In the genomic region with DNA sequence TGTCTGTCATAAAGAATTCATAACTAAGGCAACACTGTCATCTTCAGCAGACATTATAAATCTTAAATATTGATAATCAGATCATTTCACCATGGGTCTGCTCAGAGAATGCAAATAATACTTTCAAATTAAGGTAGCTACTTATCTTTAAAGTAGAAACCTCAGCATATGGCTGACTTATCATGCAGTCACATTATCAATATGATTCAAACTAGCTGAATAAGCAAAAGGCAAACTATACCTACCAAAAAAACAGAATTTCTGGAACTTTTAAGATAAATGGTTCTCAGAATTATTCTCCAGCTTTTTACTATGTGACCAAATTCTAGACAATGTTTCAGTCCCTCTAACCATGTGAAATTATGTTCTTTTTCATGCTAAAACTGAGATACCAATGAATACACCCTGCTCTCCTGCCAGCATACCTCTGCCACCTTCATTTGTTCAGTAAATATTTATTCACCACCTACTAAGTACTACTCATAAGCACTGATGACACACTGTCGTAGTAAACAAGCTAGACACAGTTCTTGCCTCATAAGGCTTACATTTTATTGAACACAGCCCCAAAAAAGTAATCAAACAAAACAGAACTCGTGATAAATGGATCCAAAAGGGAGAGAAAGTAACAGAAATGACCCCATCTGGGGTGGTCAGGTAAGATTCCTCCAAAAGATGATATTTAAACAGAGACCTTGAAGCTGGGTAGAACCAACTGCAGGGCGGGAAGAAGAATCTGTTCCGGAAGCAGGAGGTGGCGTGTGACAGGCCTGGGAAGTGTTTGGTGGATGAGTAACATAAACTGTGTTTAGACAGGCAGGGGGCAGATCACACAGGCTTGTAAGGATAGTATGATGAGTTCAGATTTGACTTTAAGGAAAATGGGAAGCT, we compare ENCODE assay signal across 9 cellular contexts. TPM values are rescaled to one million over a fixed set of nuclear protein-coding genes. Genes with fewer than 3 reads are reported as not detected.
DNase-seq lines count a peak whose midpoint lies in the region; ATAC-seq, FAIRE-seq and TF ChIP-seq lines count a peak whose summit lies in the region.
"Had no signal": no experiment of that assay in that cellular context is flagged by ENCODE, and none has a peak within 500 bp of the region (broad histone marks: within the 10 kb centered on the region; RNA-seq: fewer than 3 reads in every experiment).

No MANE protein-coding gene starts in this region.

- in situ Hi-C loops in K562 (cut with MboI), result no loop called here

- peak; percentile 81 for ATAC-seq in K562
- peak; percentile 76 to 91 (median 85) for ATAC-seq in heart left ventricle
- no peak for ATAC-seq in natural killer cell treated with Interleukin-12 subunit alpha and Interleukin-12 subunit beta and Interleukin-15 and Interleukin-18, amount 100 ng/mL, for 72 hours
- no peak for ATAC-seq in aorta (ENCODE audit: low FRiP score)
- no peak for ATAC-seq in HG02571 (IDR thresholded peaks at IDR 0.05; ENCODE audit: unreplicated experiment)

- H3K36me3 ChIP-seq in K562 (ENCODE audit: control insufficient read depth, insufficient read depth, low read length) (no peaks in the 10 kb centered on the region), heart left ventricle (no peaks in the 10 kb centered on the region), skeletal muscle tissue (ENCODE audit: control insufficient read depth in 3 of 3, insufficient read depth in 3 of 3, low read length in 3 of 3) (no peaks in the 10 kb centered on the region), aorta (ENCODE audit: control insufficient read depth in 1 of 2, insufficient read depth in 2 of 2, low read length in 1 of 2) (no peaks in the 10 kb centered on the region)

- WGBS in K562 (ENCODE audit: insufficient coverage, low coverage, missing lambda C conversion rate), result 38% methylated on average over 5 of the region's 5 CpGs
- 59 to 69% (median 60%) methylated on average over 5 of the region's 5 CpGs for WGBS in heart left ventricle, 4 donors
- WGBS in aorta, 2 donors, result 73 to 93% methylated on average over 5 of the region's 5 CpGs

- no peaks in the 10 kb centered on the region for H3K27me3 Mint-ChIP-seq in natural killer cell treated with Interleukin-12 subunit alpha and Interleukin-12 subunit beta and Interleukin-15 and Interleukin-18, amount 100 ng/mL, for 72 hours

- intact Hi-C loops in K562 (cut with micrococcal nuclease), result no loop called here
- intact Hi-C loops in heart left ventricle (cut with DNase I), result loop anchor here in 1 of 10 donors (10.0 kb wide), 1 partner anchor 85 kb away; no protein-coding TSS in a partner anchor
- intact Hi-C loops in aorta (cut with DNase I), result no loop called here

- H3K27ac Mint-ChIP-seq in natural killer cell treated with Interleukin-12 subunit alpha and Interleukin-12 subunit beta and Interleukin-15 and Interleukin-18, amount 100 ng/mL, for 72 hours, result no peak overlapping the region

- H3K4me1 Mint-ChIP-seq in natural killer cell treated with Interleukin-12 subunit alpha and Interleukin-12 subunit beta and Interleukin-15 and Interleukin-18, amount 100 ng/mL, for 72 hours (ENCODE audit: low read depth in 2 of 2), result peaks cover 3 to 5% of the 10 kb centered on the region in 2 donors

- BruUV-seq in K562 (replicated peaks; lab: Mats Ljungman, UMichigan), result no TSS peak

- H3K4me3 Mint-ChIP-seq in natural killer cell treated with Interleukin-12 subunit alpha and Interleukin-12 subunit beta and Interleukin-15 and Interleukin-18, amount 100 ng/mL, for 72 hours, result no peak overlapping the region

- no peaks in the 10 kb centered on the region for H3K9me3 Mint-ChIP-seq in natural killer cell treated with Interleukin-12 subunit alpha and Interleukin-12 subunit beta and Interleukin-15 and Interleukin-18, amount 100 ng/mL, for 72 hours

- H3K27ac ChIP-seq in K562 (ENCODE audit: extremely low read depth, low read depth, low read length) (peak overlapping the region; percentile 48), heart left ventricle (peak overlapping the region; percentile 13 to 83 (median 62)), skeletal muscle tissue (ENCODE audit: low read depth, low read length) (peak overlapping the region; percentile 49), aorta (ENCODE audit: low read depth in 1 of 2, low read length in 2 of 2) (no peak overlapping the region)

- H3K9me1 ChIP-seq in K562 (ENCODE audit: control insufficient read depth, insufficient read depth, low read length), result no peaks in the 10 kb centered on the region

- peak overlapping the region; percentile 56; the same call in 1 of the 2 replicates for H3K4me2 ChIP-seq in K562 (ENCODE audit: insufficient read depth, low read length)

- H4K20me1 ChIP-seq in K562 (replicated peaks; ENCODE audit: control insufficient read depth, insufficient read depth, low read length), result no peaks in the 10 kb centered on the region; the same call in 1 of the 2 replicates

- TF ChIP-seq RAD21 in K562 (CRISPR knock-in tag; conservative IDR thresholded peaks at IDR 0.05 in 1 of 2, IDR thresholded peaks at IDR 0.05 in 1 of 2), result no peak

- H3K27me3 ChIP-seq in K562 (ENCODE audit: control insufficient read depth in 2 of 2, insufficient read depth in 2 of 2, low read length in 2 of 2) (no peaks in the 10 kb centered on the region), heart left ventricle (no peaks in the 10 kb centered on the region), skeletal muscle tissue (ENCODE audit: control insufficient read depth in 3 of 3, insufficient read depth in 3 of 3, low read length in 3 of 3) (no peaks in the 10 kb centered on the region), aorta (ENCODE audit: control insufficient read depth in 1 of 2, insufficient read depth in 2 of 2, low read length in 1 of 2) (no peaks in the 10 kb centered on the region)

- peak; percentile 87 for DNase-seq in HT1080 (ENCODE audit: low read depth)
- DNase-seq in K562 (ENCODE audit: extremely low read depth in 1 of 4, low spot score in 3 of 4), result peak in 2 of 4 experiments; percentile 29 to 62
- peak in 3 of 5 donors; percentile 36 to 48 (median 42) for DNase-seq in heart left ventricle
- DNase-seq in natural killer cell treated with Interleukin-12 subunit alpha and Interleukin-12 subunit beta and Interleukin-15 and Interleukin-18, amount 100 ng/mL, for 72 hours (ENCODE audit: low spot score), result no peak
- no peak for DNase-seq in aorta
- DNase-seq: NCI-H146; stimulated activated CD4-positive, alpha-beta T cell treated with anti-CD3 and anti-CD28 coated beads, Interleukin-12 subunit alpha, Interleukin-12 subunit beta, amount 100 ng/mL, for 4 hours had no signal

- peaks cover 15% of the 10 kb centered on the region; the same call in 2 of the 3 replicates for H3K79me2 ChIP-seq in K562 (ENCODE audit: control insufficient read depth, insufficient read depth, low read length)

- TF ChIP-seq POLR2A in K562 (conservative IDR thresholded peaks at IDR 0.05), result no peak
- TF ChIP-seq POLR2A in heart left ventricle (IDR thresholded peaks at IDR 0.05), result no peak

- FAIRE-seq in K562 (lab: Jason Lieb, UNC), result peak; percentile 82

- H3K36me3 Mint-ChIP-seq in natural killer cell treated with Interleukin-12 subunit alpha and Interleukin-12 subunit beta and Interleukin-15 and Interleukin-18, amount 100 ng/mL, for 72 hours, result no peaks in the 10 kb centered on the region

- CTCF ChIA-PET in K562 (lab: Yijun Ruan, JAX; ENCODE audit: low intra/inter-chr PET ratio), result interaction anchor here (0.7 kb wide), 1 partner anchor 167 kb away, joined by 4 read pairs; no protein-coding TSS in a partner anchor

- no peak overlapping the region for H3K4me3 ChIP-seq in K562
- H3K4me3 ChIP-seq in heart left ventricle, result no peak overlapping the region
- H3K4me3 ChIP-seq in skeletal muscle tissue (ENCODE audit: low read length in 3 of 3), result no peak overlapping the region
- no peak overlapping the region for H3K4me3 ChIP-seq in aorta (ENCODE audit: low read length in 2 of 2)

- TF ChIP-seq EP300 in K562 (IDR thresholded peaks at IDR 0.05; ENCODE audit: low read length), result no peak

- H3K4me1 ChIP-seq in K562 (replicated peaks in 1 of 2; ENCODE audit: control insufficient read depth in 2 of 2, insufficient read depth in 2 of 2, low read length in 2 of 2) (peaks cover 9 to 28% of the 10 kb centered on the region in 2 experiments; a peak in 3 of 5 replicates), heart left ventricle (peaks cover 0 to 36% (median 13%) of the 10 kb centered on the region in 12 donors), skeletal muscle tissue (ENCODE audit: control insufficient read depth in 3 of 3, insufficient read depth in 3 of 3, low read length in 3 of 3) (peaks cover 3 to 10% (median 4%) of the 10 kb centered on the region in 3 donors), aorta (ENCODE audit: control insufficient read depth in 1 of 2, insufficient read depth in 2 of 2, low read length in 2 of 2) (no peaks in the 10 kb centered on the region)

- H3K9me3 ChIP-seq in K562 (replicated peaks; ENCODE audit: control insufficient read depth, insufficient read depth, low read depth, low read length) (no peaks in the 10 kb centered on the region), heart left ventricle (no peaks in the 10 kb centered on the region), skeletal muscle tissue (ENCODE audit: control insufficient read depth in 3 of 3, low read length in 3 of 3) (no peaks in the 10 kb centered on the region), aorta (ENCODE audit: control insufficient read depth, low read length) (no peaks in the 10 kb centered on the region)

- TF ChIP-seq CTCF in K562 (IDR thresholded peaks at IDR 0.05 in 2 of 3, conservative IDR thresholded peaks at IDR 0.05 in 1 of 3; ENCODE audit: insufficient read depth in 2 of 3, low read depth in 1 of 3, low read length in 3 of 3) (0 out of 6 replicates have a peak, but pooled peaks of 1 of the 3 experiments have one; percentile 18), heart left ventricle (IDR thresholded peaks at IDR 0.05) (peak in 3 of 12 donors; percentile 12 to 16 (median 15))

- H2AFZ ChIP-seq in K562 (ENCODE audit: low read depth, low read length), result peak overlapping the region; percentile 70

- POLR2A ChIA-PET in K562 (lab: Yijun Ruan, JAX), result interaction anchor here (0.6 to 1.5 kb wide), 11 partner anchors 9 to 317 kb away, joined by 3 to 6 read pairs (median 3); no protein-coding TSS in a partner anchor

- H3K9ac ChIP-seq in K562 (ENCODE audit: insufficient read depth in 1 of 2, low read depth in 2 of 2, low read length in 2 of 2) (peak overlapping the region; percentile 32 to 43; a peak in 3 of 4 replicates), skeletal muscle tissue (ENCODE audit: low read depth in 1 of 3, low read length in 3 of 3) (no peak overlapping the region)

RNA-seq across cellular contexts. Expression of a gene that starts 17.7 kb away (rescaled TPM):
- 13.6 and 14.8 TPM in 2 replicates for total RNA-seq in HT1080 (2014; rRNA removed; shearing (Covaris generic))
- polyA plus RNA-seq in HT1080 (2015; cell fraction: cytosol; rRNA removed), result 13.6 and 17.2 TPM in 2 replicates
- polyA plus RNA-seq in HT1080 (2015; cell fraction: nucleus; rRNA removed), result 13.9 and 15.4 TPM in 2 replicates
- 21.5 and 33.5 TPM in 2 replicates for total RNA-seq in K562 (2011; cell fraction: chromatin; rRNA removed; ENCODE audit: low replicate concordance)
- total RNA-seq in K562 (2011; cell fraction: nucleolus; rRNA removed), result 3.8 and 7.4 TPM in 2 replicates
- 10.1 and 15.6 TPM in 2 replicates for total RNA-seq in K562 (2011; cell fraction: nucleoplasm; rRNA removed)
- total RNA-seq in K562 (2014; rRNA removed) (10.0 and 12.7 TPM in 2 replicates), K562 (2014; rRNA removed; fragmentation: Illumina TruSeq; extraction: Trizol) (12.8 and 15.1 TPM in 2 replicates), K562 (2015; rRNA removed; fragmentation: Illumina TruSeq; extraction: Trizol) (11.8 and 13.9 TPM in 2 replicates), K562 (2021) (12.5 and 14.0 TPM in 2 replicates), heart left ventricle (10 to 100 TPM; 35.8 to 67.6 (median 48.0) TPM), skeletal muscle tissue (15.1 TPM), aorta (10 to 100 TPM; 41.4 to 48.5 TPM)
- polyA plus RNA-seq in K562 (2011; rRNA removed) (7.7 and 10.2 TPM in 2 replicates), K562 (2014; fragmentation: Illumina TruSeq; extraction: Trizol) (12.3 and 13.6 TPM in 2 replicates), K562 (2014; fragmentation: Nextera tagmentation; extraction: Ambion mirVana) (1 to 10 TPM; 2.9 to 3.3 TPM), K562 (2014; rRNA removed) (8.0 and 8.1 TPM in 2 replicates), heart left ventricle (10 to 100 TPM in 1 of 2 donors, 1 to 10 TPM in 1; 8.3 to 28.2 TPM), aorta (10 to 100 TPM; 14.9 to 15.0 TPM)
- 4.0 and 5.0 TPM in 2 replicates for polyA plus RNA-seq in K562 (2011; cell fraction: cytosol; rRNA removed)
- 8.5 and 9.5 TPM in 2 replicates for polyA plus RNA-seq in K562 (2011; cell fraction: nucleus; rRNA removed)
- polyA plus RNA-seq in K562 (2012), result 7.4 and 12.4 TPM in 2 replicates
- 14.2 and 18.9 TPM in 2 replicates for polyA minus RNA-seq in K562 (2011; rRNA and poly(A)+ RNA removed)
- 8.0 and 8.1 TPM in 2 replicates for polyA minus RNA-seq in K562 (2011; cell fraction: cytosol; rRNA and poly(A)+ RNA removed)
- polyA minus RNA-seq in K562 (2011; cell fraction: nucleus; rRNA and poly(A)+ RNA removed), result 3.5 and 7.7 TPM in 2 replicates
- 10 to 100 TPM in 1 of 2 donors, 1 to 10 TPM in 1; 7.8 to 12.0 TPM for total RNA-seq in natural killer cell treated with Interleukin-12 subunit alpha and Interleukin-12 subunit beta and Interleukin-15 and Interleukin-18, amount 100 ng/mL, for 72 hours

Comparison
In these comparisons a context has a peak if more than half of its experiments do, and no peak if none do; other contexts are left out.
1. DNase-seq: peak in HT1080 (single experiment) and heart left ventricle (3 of 5); none in natural killer cell treated with Interleukin-12 subunit alpha and Interleukin-12 subunit beta and Interleukin-15 and Interleukin-18, amount 100 ng/mL, for 72 hours (single experiment) and aorta (0 of 2).
2. ATAC-seq: peak in K562 (single experiment) and heart left ventricle (4 of 4); none in natural killer cell treated with Interleukin-12 subunit alpha and Interleukin-12 subunit beta and Interleukin-15 and Interleukin-18, amount 100 ng/mL, for 72 hours (0 of 2), aorta (single experiment) and HG02571 (single experiment).
3. H3K27ac ChIP-seq: peak in K562 (single experiment), heart left ventricle (12 of 12) and skeletal muscle tissue (single experiment); none in aorta (0 of 2).
4. H3K9ac ChIP-seq: peak in K562 (2 of 2); none in skeletal muscle tissue (0 of 3).